20 cellular contexts compared by ENCODE assay signal in genomic region chr20:32130352-32130751, GRCh38.
"Had no signal": no experiment of that assay in that cellular context is flagged by ENCODE, and none has a peak within 500 bp of the region (broad histone marks: within the 10 kb centered on the region; RNA-seq: fewer than 3 reads in every experiment).

No MANE protein-coding gene starts in this region.

- H3K9me3 ChIP-seq: esophagus muscularis mucosa, heart right ventricle, left ventricle myocardium inferior, lower lobe of right lung, neutrophil had no signal

- H3K27ac Mint-ChIP-seq: dendritic cell treated with granulocyte-macrophage colony-stimulating factor and Interleukin-4, amounts not matched to agents 40 ng/mL and 50 ng/mL, for 4 days; immature natural killer cell; memory B cell had no signal

- H3K27ac ChIP-seq: epithelial cell of prostate, esophagus muscularis mucosa, heart right ventricle, left ventricle myocardium inferior, lower lobe of right lung, neutrophil had no signal

- H3K4me1 ChIP-seq: lower lobe of right lung had no signal

- H3K27me3 ChIP-seq: esophagus muscularis mucosa, heart right ventricle, neutrophil had no signal

- ATAC-seq: effector memory CD8-positive, alpha-beta T cell; lower lobe of right lung; right cardiac atrium had no signal

- H3K4me3 Mint-ChIP-seq: dendritic cell treated with granulocyte-macrophage colony-stimulating factor and Interleukin-4, amounts not matched to agents 40 ng/mL and 50 ng/mL, for 4 days; effector memory CD8-positive, alpha-beta T cell; immature natural killer cell; memory B cell; naive B cell had no signal

- H3K27me3 Mint-ChIP-seq: dendritic cell treated with granulocyte-macrophage colony-stimulating factor and Interleukin-4, amounts not matched to agents 40 ng/mL and 50 ng/mL, for 4 days; effector memory CD8-positive, alpha-beta T cell; memory B cell; naive B cell had no signal

- DNase-seq: effector memory CD8-positive, alpha-beta T cell; heart right ventricle; hypothalamus; immature natural killer cell; kidney; left cardiac atrium; left ventricle myocardium inferior; lower lobe of right lung; naive B cell; posterior cingulate gyrus; right cardiac atrium; stimulated activated CD4-positive, alpha-beta T cell treated with anti-CD3 and anti-CD28 coated beads, Interleukin-2, amount 100 ng/mL, for 48 hours; stimulated activated naive CD4-positive, alpha-beta T cell treated with Interleukin-2 at 50 U/mL for 16 hours; trophoblast cell had no signal

- H3K9me3 Mint-ChIP-seq: dendritic cell treated with granulocyte-macrophage colony-stimulating factor and Interleukin-4, amounts not matched to agents 40 ng/mL and 50 ng/mL, for 4 days; effector memory CD8-positive, alpha-beta T cell; immature natural killer cell; memory B cell; naive B cell had no signal

- H3K4me3 ChIP-seq: esophagus muscularis mucosa, heart right ventricle, left ventricle myocardium inferior, lower lobe of right lung, smooth muscle cell had no signal
